9 cellular contexts compared by ENCODE assay signal in genomic region chr12:32680787-32681186, GRCh38. TPM values are rescaled to one million over a fixed set of nuclear protein-coding genes. Genes with fewer than 3 reads are reported as not detected.
A peak's percentile ranks its signal among the peaks of the same experiment; 100 is the strongest.
DNase-seq lines count a peak whose midpoint lies in the region; ATAC-seq, FAIRE-seq and TF ChIP-seq lines count a peak whose summit lies in the region.
"Had no signal": no experiment of that assay in that cellular context is flagged by ENCODE, and none has a peak within 500 bp of the region (broad histone marks: within the 10 kb centered on the region; RNA-seq: fewer than 3 reads in every experiment).

No MANE protein-coding gene starts in this region.

- H3K4me3 ChIP-seq in stomach smooth muscle (ENCODE audit: low read length in 2 of 2), result peak overlapping the region; percentile 63 to 91

- H3K36me3 ChIP-seq in stomach smooth muscle (ENCODE audit: control insufficient read depth in 2 of 2, insufficient read depth in 2 of 2, low read length in 2 of 2), result no peaks in the 10 kb centered on the region

- H3K4me1 ChIP-seq in foreskin keratinocyte (no peaks in the 10 kb centered on the region), stomach smooth muscle (ENCODE audit: control insufficient read depth, insufficient read depth, low read length) (no peaks in the 10 kb centered on the region)

- intact Hi-C loops in activated naive CD4-positive, alpha-beta T cell treated with anti-CD3 and anti-CD28 coated beads for 36 hours (cut with micrococcal nuclease), result no loop called here
- intact Hi-C loops in head of caudate nucleus (cut with DNase I), result no loop called here

- TF ChIP-seq CTCF in WTC11 (IDR thresholded peaks at IDR 0.05), result no peak
- no peak for TF ChIP-seq CTCF in foreskin keratinocyte (conservative IDR thresholded peaks at IDR 0.05)

- DNase-seq in activated naive CD4-positive, alpha-beta T cell treated with anti-CD3 and anti-CD28 coated beads for 36 hours, result no peak
- DNase-seq in activated naive CD4-positive, alpha-beta T cell treated with Interleukin-2 at 50 U/mL for 16 hours, result no peak
- DNase-seq in WTC11 (ENCODE audit: low spot score) (no peak), foreskin keratinocyte (no peak), HTR-8/SVneo (ENCODE audit: insufficient read length, low spot score) (no peak), GM03348 (ENCODE audit: low spot score) (no peak), head of caudate nucleus (no peak)

- H3K9me3 Mint-ChIP-seq in activated naive CD4-positive, alpha-beta T cell treated with anti-CD3 and anti-CD28 coated beads for 36 hours, result no peaks in the 10 kb centered on the region
- no peaks in the 10 kb centered on the region for H3K9me3 Mint-ChIP-seq in WTC11

- ATAC-seq in WTC11 (no peak), foreskin keratinocyte (no peak)

- H3K4me3 Mint-ChIP-seq in activated naive CD4-positive, alpha-beta T cell treated with anti-CD3 and anti-CD28 coated beads for 36 hours, result peak overlapping the region; percentile 81
- H3K4me3 Mint-ChIP-seq in WTC11, result peak overlapping the region; percentile 96

- H3K27me3 ChIP-seq in foreskin keratinocyte (no peaks in the 10 kb centered on the region), stomach smooth muscle (ENCODE audit: control insufficient read depth in 1 of 2, insufficient read depth in 2 of 2, low read length in 2 of 2) (no peaks in the 10 kb centered on the region)

- peaks cover 26% of the 10 kb centered on the region for H3K4me1 Mint-ChIP-seq in activated naive CD4-positive, alpha-beta T cell treated with anti-CD3 and anti-CD28 coated beads for 36 hours (ENCODE audit: low read depth)
- H3K4me1 Mint-ChIP-seq in WTC11, result peaks cover 19% of the 10 kb centered on the region

- peaks cover 9% of the 10 kb centered on the region for H3K36me3 Mint-ChIP-seq in activated naive CD4-positive, alpha-beta T cell treated with anti-CD3 and anti-CD28 coated beads for 36 hours (ENCODE audit: low read depth)
- H3K36me3 Mint-ChIP-seq in WTC11, result peaks cover 8% of the 10 kb centered on the region

- peak overlapping the region; percentile 75 for H3K27ac ChIP-seq in foreskin keratinocyte
- peak overlapping the region; percentile 94 for H3K27ac ChIP-seq in stomach smooth muscle (ENCODE audit: low read length)

- POLR2A ChIA-PET in WTC11 (lab: Charles Lee), result no interaction called here

- no peak overlapping the region for H3K27ac Mint-ChIP-seq in activated naive CD4-positive, alpha-beta T cell treated with anti-CD3 and anti-CD28 coated beads for 36 hours
- peak overlapping the region; percentile 74; the same call in 1 of the 2 replicates for H3K27ac Mint-ChIP-seq in WTC11

- no peaks in the 10 kb centered on the region for H3K27me3 Mint-ChIP-seq in activated naive CD4-positive, alpha-beta T cell treated with anti-CD3 and anti-CD28 coated beads for 36 hours (ENCODE audit: low read depth)
- no peaks in the 10 kb centered on the region for H3K27me3 Mint-ChIP-seq in WTC11 (ENCODE audit: low read depth)

- no peak for FAIRE-seq in HTR-8/SVneo (lab: Jason Lieb, UNC)
- FAIRE-seq: islet of Langerhans had no signal

- CTCF ChIA-PET in activated naive CD4-positive, alpha-beta T cell treated with anti-CD3 and anti-CD28 coated beads for 36 hours (lab: Charles Lee), result no interaction called here
- CTCF ChIA-PET in WTC11 (lab: Charles Lee), result no interaction called here

- peak overlapping the region; percentile 91 to 97 for H3K9ac ChIP-seq in stomach smooth muscle (ENCODE audit: low read length in 2 of 2)

- no peaks in the 10 kb centered on the region for H3K9me3 ChIP-seq in stomach smooth muscle (ENCODE audit: control insufficient read depth in 2 of 2, low read length in 2 of 2)

TF ChIP-seq in WTC11, 78 proteins besides CTCF, POLR2A, EP300 and RAD21 (continues in another document):
- TF ChIP-seq SOX15 (CRISPR knock-in tag; IDR thresholded peaks at IDR 0.05), result no peak
- no peak for TF ChIP-seq NFYB (CRISPR knock-in tag; conservative IDR thresholded peaks at IDR 0.05; ENCODE audit: low read depth)
- TF ChIP-seq SP1 (CRISPR knock-in tag; conservative IDR thresholded peaks at IDR 0.05), result no peak
- TF ChIP-seq USF1 (CRISPR knock-in tag; IDR thresholded peaks at IDR 0.05), result no peak
- TF ChIP-seq GRHL2 (CRISPR knock-in tag; IDR thresholded peaks at IDR 0.05; ENCODE audit: insufficient replicate concordance, severe bottlenecking), result no peak
- TF ChIP-seq PRDM15 (CRISPR knock-in tag; IDR thresholded peaks at IDR 0.05), result no peak
- TF ChIP-seq ATF3 (CRISPR knock-in tag; conservative IDR thresholded peaks at IDR 0.05), result no peak
- TF ChIP-seq ZNF425 (CRISPR knock-in tag; conservative IDR thresholded peaks at IDR 0.05), result no peak
- no peak for TF ChIP-seq TEAD1 (CRISPR knock-in tag; IDR thresholded peaks at IDR 0.05)
- TF ChIP-seq IRF1 (CRISPR knock-in tag; IDR thresholded peaks at IDR 0.05), result no peak
- TF ChIP-seq NFATC4 (CRISPR knock-in tag; IDR thresholded peaks at IDR 0.05), result no peak
- no peak for TF ChIP-seq ATF2 (CRISPR knock-in tag; IDR thresholded peaks at IDR 0.05; ENCODE audit: borderline replicate concordance, low read depth)

RNA-seq across cellular contexts. Expression of gene DNM1L, which starts 1.7 kb away (rescaled TPM):
- total RNA-seq in activated naive CD4-positive, alpha-beta T cell treated with anti-CD3 and anti-CD28 coated beads for 36 hours, result 10 to 100 TPM; 54.4 to 61.5 TPM
- total RNA-seq in WTC11 (2021), result 70.3 to 75.2 TPM (median 74.3 TPM) in 3 replicates
- 114 TPM in 2 replicates for total RNA-seq in foreskin keratinocyte
- 52.4 and 58.4 TPM in 2 replicates for polyA plus RNA-seq in foreskin keratinocyte
